Comparison of ENCODE assay signal across 8 cellular contexts in the genomic region with DNA sequence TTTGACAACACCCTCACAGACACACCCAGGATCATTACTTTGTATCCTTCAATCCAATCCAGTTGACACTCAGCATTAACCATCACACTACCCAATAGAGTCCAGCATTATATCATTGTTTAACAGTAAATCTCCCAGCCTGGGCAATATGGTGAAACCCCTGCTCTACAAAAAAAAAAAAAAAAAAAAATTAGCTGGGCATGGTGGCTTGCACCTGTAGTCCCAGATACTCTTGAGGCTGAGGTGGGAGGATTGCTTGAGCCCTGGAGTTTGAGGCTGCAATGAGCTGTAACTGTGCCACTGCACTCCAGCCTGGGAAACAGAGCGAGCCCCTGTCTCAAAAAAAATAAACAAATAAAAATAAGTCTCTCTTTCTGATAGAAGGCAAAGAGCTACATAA.
"Had no signal": no experiment of that assay in that cellular context is flagged by ENCODE, and none has a peak within 500 bp of the region (broad histone marks: within the 10 kb centered on the region; RNA-seq: fewer than 3 reads in every experiment).

No MANE protein-coding gene starts in this region.

- H3K4me3 Mint-ChIP-seq: HFFc6 had no signal

- H3K4me3 ChIP-seq: GM23248, HAP-1 had no signal

- H3K9me3 Mint-ChIP-seq: HFFc6 had no signal

- H2AFZ ChIP-seq: GM23248 had no signal

- H3K9me3 ChIP-seq: HAP-1 had no signal

- ATAC-seq: HCT116 had no signal

- H3K27ac Mint-ChIP-seq: HFFc6 had no signal

- H3K27ac ChIP-seq: GM23248 had no signal

- DNase-seq: GM23248, GOT3, H7, KBM-7 had no signal

- FAIRE-seq: HTR-8/SVneo had no signal

- H3K36me3 ChIP-seq: HAP-1 had no signal
